Comparison of ENCODE assay signal across 9 cellular contexts in genomic region chr13:31424130-31424729, GRCh38.
DNase-seq lines count a peak whose midpoint lies in the region; ATAC-seq and TF ChIP-seq lines count a peak whose summit lies in the region.
"Had no signal": no experiment of that assay in that cellular context is flagged by ENCODE, and none has a peak within 500 bp of the region (broad histone marks: within the 10 kb centered on the region; RNA-seq: fewer than 3 reads in every experiment).

No MANE protein-coding gene starts in this region.

- 4% methylated on average over 6 of the region's 6 CpGs for WGBS in esophagus muscularis mucosa
- WGBS in stomach, 5 donors, result 2 to 9% (median 3%) methylated on average over 6 of the region's 6 CpGs

- DNase-seq in DMS153 treated with DMSO at 0.1 percent for 48 hours (lab: John Stamatoyannopoulos, UW; ENCODE audit: unreplicated experiment), result peak; percentile 53
- DNase-seq in NCI-H82 treated with DMSO at 0.1 percent for 48 hours (lab: John Stamatoyannopoulos, UW; ENCODE audit: unreplicated experiment), result peak; percentile 76
- DNase-seq in activated CD8-positive, alpha-beta memory T cell treated with anti-CD3 and anti-CD28 coated beads, Interleukin-2, amount 50 U/mL, for 24 hours (ENCODE audit: extremely low read depth), result peak; percentile 14
- DNase-seq in esophagus muscularis mucosa (ENCODE audit: extremely low spot score), result no peak
- peak; percentile 68 for DNase-seq in natural killer cell treated with Interleukin-12 subunit alpha and Interleukin-12 subunit beta and Interleukin-15 and Interleukin-18, amount 100 ng/mL, for 72 hours (ENCODE audit: low spot score)
- peak; percentile 78 for DNase-seq in stomach

- no peak overlapping the region for H3K4me3 Mint-ChIP-seq in natural killer cell treated with Interleukin-12 subunit alpha and Interleukin-12 subunit beta and Interleukin-15 and Interleukin-18, amount 100 ng/mL, for 72 hours
- H3K4me3 Mint-ChIP-seq: dendritic cell treated with granulocyte-macrophage colony-stimulating factor and Interleukin-4, amounts not matched to agents 40 ng/mL and 50 ng/mL, for 4 days had no signal

- no peak for TF ChIP-seq EP300 in esophagus muscularis mucosa (IDR thresholded peaks at IDR 0.05)
- TF ChIP-seq EP300 in stomach (IDR thresholded peaks at IDR 0.05), result no peak

- H3K36me3 Mint-ChIP-seq in natural killer cell treated with Interleukin-12 subunit alpha and Interleukin-12 subunit beta and Interleukin-15 and Interleukin-18, amount 100 ng/mL, for 72 hours, result no peaks in the 10 kb centered on the region

- no peak for TF ChIP-seq POLR2A in esophagus muscularis mucosa (IDR thresholded peaks at IDR 0.05; ENCODE audit: low read depth)
- no peak for TF ChIP-seq POLR2A in stomach (IDR thresholded peaks at IDR 0.05)

- no peak overlapping the region for H3K4me3 ChIP-seq in esophagus muscularis mucosa
- no peak overlapping the region for H3K4me3 ChIP-seq in stomach

- ATAC-seq in GM19468 (IDR thresholded peaks at IDR 0.05; ENCODE audit: extremely low read depth, unreplicated experiment), result peak; percentile 86
- ATAC-seq in HG03521 (IDR thresholded peaks at IDR 0.05; ENCODE audit: unreplicated experiment), result peak; percentile 98
- ATAC-seq in natural killer cell treated with Interleukin-12 subunit alpha and Interleukin-12 subunit beta and Interleukin-15 and Interleukin-18, amount 100 ng/mL, for 72 hours, result peak; percentile 81 to 83

- H3K27ac Mint-ChIP-seq in natural killer cell treated with Interleukin-12 subunit alpha and Interleukin-12 subunit beta and Interleukin-15 and Interleukin-18, amount 100 ng/mL, for 72 hours, result no peak overlapping the region
- H3K27ac Mint-ChIP-seq: dendritic cell treated with granulocyte-macrophage colony-stimulating factor and Interleukin-4, amounts not matched to agents 40 ng/mL and 50 ng/mL, for 4 days had no signal

- H3K36me3 ChIP-seq in esophagus muscularis mucosa (no peaks in the 10 kb centered on the region), stomach (no peaks in the 10 kb centered on the region)

- peaks cover 11 to 18% of the 10 kb centered on the region in 2 donors for H3K27me3 Mint-ChIP-seq in natural killer cell treated with Interleukin-12 subunit alpha and Interleukin-12 subunit beta and Interleukin-15 and Interleukin-18, amount 100 ng/mL, for 72 hours

- TF ChIP-seq CTCF in esophagus muscularis mucosa (IDR thresholded peaks at IDR 0.05), result peak; percentile 70 to 85 (median 74)
- peak in 5 of 7 experiments; percentile 69 to 81 (median 73) for TF ChIP-seq CTCF in stomach (IDR thresholded peaks at IDR 0.05)

- intact Hi-C loops in esophagus muscularis mucosa (cut with DNase I), result loop anchor here (5.0 to 10.0 kb wide), 2 partner anchors 187 to 229 kb away; partner anchors contain the start of gene B3GLCT
- intact Hi-C loops in stomach (cut with DNase I; ENCODE audit: low total_unique reads), result loop anchor here (5.0 kb wide), 1 partner anchor 192 kb away; no protein-coding TSS in a partner anchor

- no peaks in the 10 kb centered on the region for H3K9me3 ChIP-seq in esophagus muscularis mucosa
- H3K9me3 ChIP-seq in stomach, result no peaks in the 10 kb centered on the region

- H3K4me1 ChIP-seq in esophagus muscularis mucosa (peaks cover 4 to 10% (median 9%) of the 10 kb centered on the region in 4 donors), stomach (peaks cover 0 to 10% (median 6%) of the 10 kb centered on the region in 4 donors)

- H3K27ac ChIP-seq in esophagus muscularis mucosa (replicated peaks in 1 of 4) (no peak overlapping the region), stomach (no peak overlapping the region)

- H3K27me3 ChIP-seq in esophagus muscularis mucosa (no peaks in the 10 kb centered on the region), stomach (no peaks in the 10 kb centered on the region)

- H3K4me1 Mint-ChIP-seq in natural killer cell treated with Interleukin-12 subunit alpha and Interleukin-12 subunit beta and Interleukin-15 and Interleukin-18, amount 100 ng/mL, for 72 hours (ENCODE audit: low read depth in 2 of 2), result no peaks in the 10 kb centered on the region

- no peaks in the 10 kb centered on the region for H3K9me3 Mint-ChIP-seq in natural killer cell treated with Interleukin-12 subunit alpha and Interleukin-12 subunit beta and Interleukin-15 and Interleukin-18, amount 100 ng/mL, for 72 hours
- H3K9me3 Mint-ChIP-seq: dendritic cell treated with granulocyte-macrophage colony-stimulating factor and Interleukin-4, amounts not matched to agents 40 ng/mL and 50 ng/mL, for 4 days had no signal
